In the genomic region with DNA sequence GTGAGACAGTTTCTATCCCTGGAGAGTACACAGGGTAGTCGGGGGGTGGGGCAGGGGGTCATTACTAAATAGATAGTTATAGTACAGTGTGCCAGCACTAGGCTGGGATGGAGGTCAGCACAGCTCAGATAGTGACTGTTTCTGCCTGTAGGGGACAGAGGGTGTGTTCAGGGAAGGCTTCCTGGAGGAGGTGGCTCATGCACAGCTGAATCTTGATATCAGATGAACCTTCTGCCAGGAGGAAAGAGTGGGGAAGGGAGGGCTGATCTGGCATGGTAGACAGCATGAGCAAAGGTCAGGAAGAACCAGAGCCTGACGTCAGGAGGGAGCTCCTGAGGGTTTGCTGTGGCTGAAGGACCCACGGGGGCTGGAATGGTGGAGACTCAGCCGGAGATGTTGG, we compare ENCODE assay signal across 19 cellular contexts. TPM values are rescaled to one million over a fixed set of nuclear protein-coding genes. Genes with fewer than 3 reads are reported as not detected.
A peak's percentile ranks its signal among the peaks of the same experiment; 100 is the strongest.
DNase-seq lines count a peak whose midpoint lies in the region; ATAC-seq, FAIRE-seq and TF ChIP-seq lines count a peak whose summit lies in the region.
"Had no signal": no experiment of that assay in that cellular context is flagged by ENCODE, and none has a peak within 500 bp of the region (broad histone marks: within the 10 kb centered on the region; RNA-seq: fewer than 3 reads in every experiment).

No MANE protein-coding gene starts in this region.

- CTCF ChIA-PET in Caco-2 (lab: Charles Lee) (no interaction called here), IMR-90 (lab: Yijun Ruan, JAX) (no interaction called here)

- H3K9me3 ChIP-seq in Caco-2 (no peaks in the 10 kb centered on the region), IMR-90 (ENCODE audit: control insufficient read depth, insufficient read depth, low read length) (no peaks in the 10 kb centered on the region), endodermal cell (ENCODE audit: control insufficient read depth, low read length) (no peaks in the 10 kb centered on the region), small intestine (ENCODE audit: control insufficient read depth, low read depth) (no peaks in the 10 kb centered on the region)
- H3K9me3 ChIP-seq: BLaER1 had no signal

- H2BK5ac ChIP-seq in IMR-90 (ENCODE audit: low read depth, low read length, poor library complexity, severe bottlenecking): no peak overlapping the region

- H3K27me3 ChIP-seq in Caco-2 (replicated peaks; ENCODE audit: control insufficient read depth, insufficient read depth, low read length) (no peaks in the 10 kb centered on the region), IMR-90 (ENCODE audit: control insufficient read depth, insufficient read depth, low read length) (no peaks in the 10 kb centered on the region), endodermal cell (ENCODE audit: control insufficient read depth, insufficient read depth, low read length, poor library complexity, severe bottlenecking) (no peaks in the 10 kb centered on the region), small intestine (ENCODE audit: control insufficient read depth in 2 of 2, insufficient read depth in 2 of 2, low read length in 2 of 2) (no peaks in the 10 kb centered on the region)
- H3K27me3 ChIP-seq: BLaER1 had no signal

- POLR2A ChIA-PET in Caco-2 (lab: Charles Lee): no interaction called here
- POLR2A ChIA-PET in IMR-90 (lab: Charles Lee; ENCODE audit: unreplicated experiment): no interaction called here

- DNase-seq in Caco-2: no peak
- no peak for DNase-seq in IMR-90
- no peak for DNase-seq in endodermal cell
- DNase-seq in small intestine: peak; percentile 45
- no peak for DNase-seq in activated T-cell treated with anti-CD3 and anti-CD28 coated beads, Interleukin-2, amount 50 U/mL, for 72 hours
- DNase-seq in NCI-H748 treated with DMSO at 0.1 percent for 48 hours (lab: John Stamatoyannopoulos, UW): no peak
- DNase-seq: DMS153, EL, NCI-H1092 treated with DMSO at 0.1 percent for 48 hours, NCI-H1694 treated with DMSO at 0.1 percent for 48 hours, NCI-H446 treated with DMSO at 0.1 percent for 48 hours, NCI-H774 had no signal

- no peak for ATAC-seq in IMR-90 (ENCODE audit: low read depth)
- no peak for ATAC-seq in HG02970 (IDR thresholded peaks at IDR 0.05; ENCODE audit: low FRiP score, unreplicated experiment)
- no peak for ATAC-seq in activated T-cell treated with anti-CD3 and anti-CD28 coated beads, Interleukin-2, amount 50 U/mL, for 72 hours (replicated peaks in 1 of 2)
- ATAC-seq: Right ventricle myocardium inferior had no signal

- intact Hi-C loops in Caco-2 (cut with micrococcal nuclease; ENCODE audit: unreplicated experiment): no loop called here
- intact Hi-C loops in IMR-90 (cut with micrococcal nuclease): no loop called here

- H4K8ac ChIP-seq in IMR-90 (ENCODE audit: low read depth in 2 of 2, low read length in 2 of 2): no peak overlapping the region

- TF ChIP-seq CTCF in Caco-2 (IDR thresholded peaks at IDR 0.05; ENCODE audit: insufficient read depth in 1 of 2, low read depth in 1 of 2, low read length in 1 of 2, severe bottlenecking in 1 of 2, unreplicated experiment in 1 of 2) (no peak), IMR-90 (conservative IDR thresholded peaks at IDR 0.05; ENCODE audit: low read depth, low read length) (no peak), endodermal cell (conservative IDR thresholded peaks at IDR 0.05) (no peak)

- H3K79me1 ChIP-seq in IMR-90 (ENCODE audit: low read depth in 1 of 2, low read length in 2 of 2): peaks cover 4 to 12% of the 10 kb centered on the region in 2 experiments; a peak in 2 of 4 replicates

- no peak overlapping the region for H4K91ac ChIP-seq in IMR-90 (ENCODE audit: insufficient read depth, low read depth, low read length)

- no peaks in the 10 kb centered on the region for H3K27me3 Mint-ChIP-seq in Caco-2 (ENCODE audit: insufficient read depth, unreplicated experiment)
- no peaks in the 10 kb centered on the region for H3K27me3 Mint-ChIP-seq in endodermal cell (ENCODE audit: insufficient read depth)
- H3K27me3 Mint-ChIP-seq in activated T-cell treated with anti-CD3 and anti-CD28 coated beads, Interleukin-2, amount 50 U/mL, for 72 hours (ENCODE audit: low read depth): no peaks in the 10 kb centered on the region

- WGBS in IMR-90 (ENCODE audit: extremely low coverage in 2 of 2, insufficient read length in 1 of 2), 2 experiments: 66% methylated on average over 3 of the region's 4 CpGs; no CpG with 5 or more reads in 1 of the 2 experiments
- whole genome bisulfite sequencing in endodermal cell (ENCODE audit: insufficient coverage in 1 of 2, insufficient read length in 1 of 2), 2 experiments: 83 to 90% methylated on average over 4 of the region's 4 CpGs
- WGBS in small intestine, 3 donors: 45 to 73% (median 46%) methylated on average over 4 of the region's 4 CpGs

- H3K4me3 Mint-ChIP-seq in Caco-2 (ENCODE audit: unreplicated experiment) (no peak overlapping the region), endodermal cell (no peak overlapping the region)
- no peak overlapping the region for H3K4me3 Mint-ChIP-seq in activated T-cell treated with anti-CD3 and anti-CD28 coated beads, Interleukin-2, amount 50 U/mL, for 72 hours

- H3K36me3 Mint-ChIP-seq in Caco-2 (ENCODE audit: insufficient read depth, unreplicated experiment) (peaks cover 36% of the 10 kb centered on the region), endodermal cell (ENCODE audit: low read depth) (peaks cover 34% of the 10 kb centered on the region)
- H3K36me3 Mint-ChIP-seq in activated T-cell treated with anti-CD3 and anti-CD28 coated beads, Interleukin-2, amount 50 U/mL, for 72 hours (ENCODE audit: insufficient read depth in 2 of 2): no peaks in the 10 kb centered on the region

- in situ Hi-C loops in IMR-90 (cut with MboI; ENCODE audit: low sequenced_read_pairs): no loop called here

- H3K4me1 Mint-ChIP-seq in Caco-2 (ENCODE audit: low read depth, unreplicated experiment) (no peaks in the 10 kb centered on the region), endodermal cell (no peaks in the 10 kb centered on the region)
- peaks cover 8% of the 10 kb centered on the region for H3K4me1 Mint-ChIP-seq in activated T-cell treated with anti-CD3 and anti-CD28 coated beads, Interleukin-2, amount 50 U/mL, for 72 hours (ENCODE audit: low read depth)

- peak overlapping the region; percentile 50; the same call in 1 of the 2 replicates for H2AK5ac ChIP-seq in IMR-90 (ENCODE audit: low read depth, low read length)

- TF ChIP-seq POLR2A in IMR-90 (IDR thresholded peaks at IDR 0.05; ENCODE audit: low read depth, low read length): no peak

- no peak overlapping the region for H3K23ac ChIP-seq in IMR-90 (ENCODE audit: low read depth, low read length)

- H3K27ac ChIP-seq in IMR-90 (ENCODE audit: insufficient read depth, low read length) (no peak overlapping the region), endodermal cell (ENCODE audit: low read depth, low read length) (no peak overlapping the region), small intestine (ENCODE audit: low read depth in 1 of 2, low read length in 1 of 2) (no peak overlapping the region)
- H3K27ac ChIP-seq: SK-N-MC had no signal

- H3K36me3 ChIP-seq in Caco-2 (ENCODE audit: control insufficient read depth, insufficient read depth, low read length): no peaks in the 10 kb centered on the region; the same call in none of the 2 replicates
- H3K36me3 ChIP-seq in IMR-90 (ENCODE audit: control insufficient read depth, insufficient read depth, low read length): no peaks in the 10 kb centered on the region
- H3K36me3 ChIP-seq in endodermal cell (ENCODE audit: control insufficient read depth, insufficient read depth, low read length): no peaks in the 10 kb centered on the region
- no peaks in the 10 kb centered on the region for H3K36me3 ChIP-seq in small intestine (ENCODE audit: control insufficient read depth in 2 of 2, insufficient read depth in 2 of 2, low read length in 2 of 2)

- no peak overlapping the region for H2BK15ac ChIP-seq in IMR-90 (ENCODE audit: low read depth, low read length)

- BruUV-seq in Caco-2 (replicated peaks; lab: Mats Ljungman, UMichigan): no TSS peak
- BruUV-seq in IMR-90 (replicated peaks; lab: Mats Ljungman, UMichigan): no TSS peak

- no peak for TF ChIP-seq RAD21 in IMR-90 (IDR thresholded peaks at IDR 0.05; ENCODE audit: low read length)

- peak overlapping the region; percentile 68 for H3K27ac Mint-ChIP-seq in Caco-2 (ENCODE audit: unreplicated experiment)
- peak overlapping the region; percentile 19 for H3K27ac Mint-ChIP-seq in endodermal cell
- no peak overlapping the region for H3K27ac Mint-ChIP-seq in activated T-cell treated with anti-CD3 and anti-CD28 coated beads, Interleukin-2, amount 50 U/mL, for 72 hours

- peaks cover 14% of the 10 kb centered on the region for H3K9me1 ChIP-seq in IMR-90 (ENCODE audit: insufficient read depth, low read length)

- no peak overlapping the region for H3K4me2 ChIP-seq in IMR-90 (ENCODE audit: low read depth, low read length)
- H3K4me2 ChIP-seq: BLaER1 had no signal

- H4K20me1 ChIP-seq in IMR-90 (ENCODE audit: insufficient read depth, low read length): no peaks in the 10 kb centered on the region

- H4K5ac ChIP-seq in IMR-90 (ENCODE audit: low read depth, low read length): no peak overlapping the region

- no peak overlapping the region for H2AK9ac ChIP-seq in IMR-90 (replicated peaks; ENCODE audit: low read depth, low read length, poor library complexity)

- no peaks in the 10 kb centered on the region for H3K4me1 ChIP-seq in Caco-2
- peaks cover 15% of the 10 kb centered on the region for H3K4me1 ChIP-seq in IMR-90 (ENCODE audit: control insufficient read depth, insufficient read depth, low read length)
- H3K4me1 ChIP-seq in endodermal cell (ENCODE audit: control insufficient read depth, insufficient read depth, low read length): no peaks in the 10 kb centered on the region
- peaks cover 2 to 4% of the 10 kb centered on the region in 2 donors for H3K4me1 ChIP-seq in small intestine (ENCODE audit: control insufficient read depth in 2 of 2, insufficient read depth in 1 of 2, low read depth in 1 of 2, low read length in 1 of 2)

- H2BK120ac ChIP-seq in IMR-90 (ENCODE audit: low read depth, low read length): no peak overlapping the region

- H3K56ac ChIP-seq in IMR-90 (ENCODE audit: extremely low read depth, insufficient read depth, low read length): no peak overlapping the region

- H3K4me3 ChIP-seq in Caco-2 (ENCODE audit: low read depth, low read length): no peak overlapping the region
- H3K4me3 ChIP-seq in IMR-90 (ENCODE audit: insufficient read depth, low read depth, low read length): no peak overlapping the region
- H3K4me3 ChIP-seq in endodermal cell (ENCODE audit: low read length): no peak overlapping the region
- no peak overlapping the region for H3K4me3 ChIP-seq in small intestine (ENCODE audit: low read depth in 1 of 2, low read length in 2 of 2)
- H3K4me3 ChIP-seq: BLaER1, SK-N-MC had no signal

- no peak overlapping the region for H3K4ac ChIP-seq in IMR-90 (ENCODE audit: low read depth, low read length)

- H3K9ac ChIP-seq in IMR-90 (ENCODE audit: low read depth, low read length): no peak overlapping the region
- no peak overlapping the region for H3K9ac ChIP-seq in endodermal cell (ENCODE audit: extremely low read depth, low read length, poor library complexity, severe bottlenecking)
- H3K9ac ChIP-seq: BLaER1 had no signal

- no peak overlapping the region for H2BK20ac ChIP-seq in IMR-90 (ENCODE audit: low read depth, low read length)

- no peak overlapping the region for H3K18ac ChIP-seq in IMR-90 (ENCODE audit: low read depth, low read length)

- dilution Hi-C loops in IMR-90 (cut with HindIII; ENCODE audit: low sequenced_read_pairs, unreplicated experiment): no loop called here

- H2AFZ ChIP-seq in IMR-90 (replicated peaks; ENCODE audit: low read length, poor library complexity): no peak overlapping the region

- no peak for FAIRE-seq in small intestine (lab: Jason Lieb, UNC)
- FAIRE-seq: H54 had no signal

- no peaks in the 10 kb centered on the region for H3K9me3 Mint-ChIP-seq in Caco-2 (ENCODE audit: unreplicated experiment)
- H3K9me3 Mint-ChIP-seq in endodermal cell: no peaks in the 10 kb centered on the region
- no peaks in the 10 kb centered on the region for H3K9me3 Mint-ChIP-seq in activated T-cell treated with anti-CD3 and anti-CD28 coated beads, Interleukin-2, amount 50 U/mL, for 72 hours

- H3K14ac ChIP-seq in IMR-90 (replicated peaks; ENCODE audit: low read depth, low read length): no peak overlapping the region

RNA-seq across cellular contexts. Expression of a gene that starts 56.6 kb away (rescaled TPM):
- not detected in 2 replicates for total RNA-seq in Caco-2 (2022)
- not detected in 2 replicates for total RNA-seq in IMR-90 (2012; rRNA removed)
- not detected in 2 replicates for polyA plus RNA-seq in IMR-90 (2012; rRNA removed)
- polyA plus RNA-seq in IMR-90 (2012; cell fraction: cytosol; rRNA removed): not detected in 2 replicates
- not detected in 2 replicates for polyA plus RNA-seq in IMR-90 (2012; cell fraction: nucleus; rRNA removed; ENCODE audit: low replicate concordance)
- total RNA-seq in endodermal cell: not detected
- not detected for polyA plus RNA-seq in endodermal cell (2013, experiment 1 of 2)
- polyA plus RNA-seq in endodermal cell (2013, experiment 2 of 2): not detected
- polyA plus RNA-seq in small intestine: under 1 TPM in 1 of 3 donors, not detected in 2; 0.81 TPM
- not detected for total RNA-seq in activated T-cell treated with anti-CD3 and anti-CD28 coated beads, Interleukin-2, amount 50 U/mL, for 72 hours
- total RNA-seq: HT-29, M059J, Right ventricle myocardium inferior had no signal
